In genomic region chr21:41953831-41954653, GRCh38 we compare ENCODE assay signal across 8 cellular contexts. TPM values are rescaled to one million over a fixed set of nuclear protein-coding genes. Genes with fewer than 3 reads are reported as not detected.
DNase-seq lines count a peak whose midpoint lies in the region; ATAC-seq and TF ChIP-seq lines count a peak whose summit lies in the region.

Gene C2CD2 (minus strand): TSS chr21:41954018. CDS start chr21:41953648, 370 bp downstream.

- peak within 1 kb of the TSS; percentile 34; the same call in 1 of the 2 replicates for H3K4me2 ChIP-seq in OCI-LY7 (ENCODE audit: low read length)

- H3K4me3 ChIP-seq in OCI-LY7 (ENCODE audit: low read depth, low read length, poor library complexity, severe bottlenecking) (no peak within 1 kb of the TSS), iPS-15b (ENCODE audit: low read depth, low read length) (peak within 1 kb of the TSS; percentile 47)

- POLR2A ChIA-PET in OCI-LY7 (lab: Charles Lee): no interaction called here

- H3K36me3 Mint-ChIP-seq in brain: no peaks in the 10 kb centered on the region

- peak within 1 kb of the TSS; percentile 70 to 88 (median 75) for H3K4me3 Mint-ChIP-seq in brain

- H2AFZ ChIP-seq in OCI-LY7 (ENCODE audit: low read length): no peak within 1 kb of the TSS

- H3K79me2 ChIP-seq in OCI-LY7 (ENCODE audit: insufficient read depth, low read depth, low read length): no peaks in the 10 kb centered on the region

- H3K9me3 ChIP-seq in OCI-LY7 (ENCODE audit: low read length) (no peaks in the 10 kb centered on the region), iPS-15b (ENCODE audit: control insufficient read depth, insufficient read depth, low read length) (no peaks in the 10 kb centered on the region)

- H3K4me1 Mint-ChIP-seq in brain: peaks cover 51% of the 10 kb centered on the region

- DNase-seq in NCI-H146 (lab: John Stamatoyannopoulos, UW) (peak; percentile 72), NCI-H146 treated with DMSO at 0.1 percent for 48 hours (lab: John Stamatoyannopoulos, UW; ENCODE audit: unreplicated experiment) (no peak), HCEC 1CT (peak; percentile 73), OCI-LY7 (ENCODE audit: low spot score) (no peak), sciatic nerve (ENCODE audit: low spot score) (peak; percentile 83)

- H4K20me1 ChIP-seq in OCI-LY7 (ENCODE audit: insufficient read depth, low read length): no peaks in the 10 kb centered on the region

- H3K27me3 ChIP-seq in iPS-15b (ENCODE audit: control insufficient read depth, insufficient read depth, low read length): peaks cover 12% of the 10 kb centered on the region

- BruUV-seq in OCI-LY7 (replicated peaks; lab: Mats Ljungman, UMichigan): no TSS peak

- H3K27me3 Mint-ChIP-seq in brain: peaks cover 21% of the 10 kb centered on the region

- intact Hi-C loops in OCI-LY7 (cut with micrococcal nuclease; ENCODE audit: unreplicated experiment) (no loop called here), sciatic nerve (cut with DNase I) (no loop called here)

- H3K4me1 ChIP-seq in OCI-LY7 (ENCODE audit: insufficient read depth, low read length, poor library complexity, severe bottlenecking): peaks cover 17% of the 10 kb centered on the region
- peaks cover 15% of the 10 kb centered on the region for H3K4me1 ChIP-seq in iPS-15b (ENCODE audit: control insufficient read depth, insufficient read depth, low read length)

- H3K9me2 ChIP-seq in OCI-LY7 (ENCODE audit: insufficient read depth, low read length): no peaks in the 10 kb centered on the region

- no peaks in the 10 kb centered on the region for H3K36me3 ChIP-seq in OCI-LY7 (ENCODE audit: insufficient read depth, low read length)
- no peaks in the 10 kb centered on the region for H3K36me3 ChIP-seq in iPS-15b (ENCODE audit: control insufficient read depth, insufficient read depth, low read length)

- CTCF ChIA-PET in OCI-LY7 (lab: Charles Lee; ENCODE audit: unreplicated experiment): no interaction called here

- no peak within 1 kb of the TSS for H3K9ac ChIP-seq in iPS-15b (ENCODE audit: low read depth, low read length)

- peak; percentile 64 for ATAC-seq in sciatic nerve
- no peak for ATAC-seq in HG03095 (IDR thresholded peaks at IDR 0.05; ENCODE audit: unreplicated experiment)

- H3K27ac Mint-ChIP-seq in brain: peak within 1 kb of the TSS in 2 of 5 experiments; percentile 73

- H3K9me3 Mint-ChIP-seq in brain: peaks cover 0 to 6% (median 0%) of the 10 kb centered on the region in 5 experiments

- no peak for TF ChIP-seq CTCF in OCI-LY7 (conservative IDR thresholded peaks at IDR 0.05; ENCODE audit: low read length)
- no peak for TF ChIP-seq CTCF in brain (conservative IDR thresholded peaks at IDR 0.05)

- no peak within 1 kb of the TSS for H3K27ac ChIP-seq in OCI-LY7 (ENCODE audit: low read depth, low read length, poor library complexity, severe bottlenecking)

RNA-seq across cellular contexts. Expression of gene C2CD2, which starts in this region (rescaled TPM):
- 3.4 and 4.5 TPM in 2 replicates for total RNA-seq in OCI-LY7 (2014; rRNA removed; shearing (Covaris generic))
- total RNA-seq in OCI-LY7 (2022): 5.9 and 8.9 TPM in 2 replicates
- 6.0 TPM for polyA plus RNA-seq in brain (ENCODE audit: insufficient read depth, low read depth, low replicate concordance)
- 60.9 TPM for total RNA-seq in sciatic nerve

Comparison
In these comparisons a context has a peak if more than half of its experiments do, and no peak if none do; other contexts are left out.
1. DNase-seq: peak in NCI-H146 (single experiment), HCEC 1CT (single experiment) and sciatic nerve (single experiment); none in NCI-H146 treated with DMSO at 0.1 percent for 48 hours (single experiment) and OCI-LY7 (single experiment).